In the genomic region with DNA sequence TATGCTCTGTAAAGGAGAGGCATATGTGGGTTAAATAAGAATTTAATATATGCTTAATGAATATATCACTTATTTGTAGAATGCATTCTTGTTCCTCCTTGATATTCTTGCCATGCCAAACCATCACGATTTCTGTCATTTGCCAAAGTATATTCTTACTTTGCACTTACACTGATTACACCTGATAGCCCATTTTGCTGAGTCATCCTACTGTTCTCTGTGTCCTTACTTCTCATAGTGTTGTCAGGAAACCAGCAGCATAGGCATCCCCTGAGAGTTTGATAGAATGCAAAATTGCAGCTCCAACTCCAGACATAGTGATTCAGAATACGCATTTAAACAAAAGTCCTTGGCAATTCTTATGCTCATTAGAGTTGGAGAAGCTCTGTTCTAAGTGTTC, we compare ENCODE assay signal across 2 cellular contexts.
TF ChIP-seq lines count a peak whose summit lies in the region.

No MANE protein-coding gene starts in this region.

TF ChIP-seq in HepG2, 621 proteins besides CTCF, POLR2A, EP300 and RAD21:
- TF ChIP-seq SAP130 (CRISPR knock-in tag; IDR thresholded peaks at IDR 0.05; ENCODE audit: low read depth), result no peak
- peak; percentile 95 for TF ChIP-seq NFE2L2 (IDR thresholded peaks at IDR 0.05; ENCODE audit: low read length)
- peak; percentile 90 to 92 for TF ChIP-seq MAFK (conservative IDR thresholded peaks at IDR 0.05 in 1 of 2, IDR thresholded peaks at IDR 0.05 in 1 of 2; ENCODE audit: low read length in 2 of 2)
- TF ChIP-seq, protein P1, sequence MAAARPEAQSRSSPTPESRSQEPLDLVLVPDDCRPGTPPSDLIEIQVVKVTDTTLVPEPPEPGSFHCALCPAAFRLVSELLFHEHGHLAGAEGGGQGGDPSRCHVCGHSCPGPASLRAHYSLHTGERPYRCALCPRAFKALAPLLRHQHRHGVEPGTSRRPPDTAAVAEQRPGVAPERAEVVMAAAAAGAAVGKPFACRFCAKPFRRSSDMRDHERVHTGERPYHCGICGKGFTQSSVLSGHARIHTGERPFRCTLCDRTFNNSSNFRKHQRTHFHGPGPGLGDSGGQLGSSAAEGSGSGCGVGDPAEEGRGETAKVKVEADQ (CRISPR knock-in tag; IDR thresholded peaks at IDR 0.05; ENCODE audit: borderline replicate concordance), result no peak
- TF ChIP-seq KDM1A (CRISPR knock-in tag; IDR thresholded peaks at IDR 0.05), result no peak
- TF ChIP-seq, protein P2, sequence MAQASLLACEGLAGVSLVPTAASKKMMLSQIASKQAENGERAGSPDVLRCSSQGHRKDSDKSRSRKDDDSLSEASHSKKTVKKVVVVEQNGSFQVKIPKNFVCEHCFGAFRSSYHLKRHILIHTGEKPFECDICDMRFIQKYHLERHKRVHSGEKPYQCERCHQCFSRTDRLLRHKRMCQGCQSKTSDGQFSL (CRISPR knock-in tag; IDR thresholded peaks at IDR 0.05), result no peak
- TF ChIP-seq REPIN1 (CRISPR knock-in tag; IDR thresholded peaks at IDR 0.05; ENCODE audit: borderline replicate concordance, low read depth), result no peak
- TF ChIP-seq ZNF432 (CRISPR knock-in tag; IDR thresholded peaks at IDR 0.05; ENCODE audit: borderline replicate concordance), result no peak
- TF ChIP-seq, protein P3, sequence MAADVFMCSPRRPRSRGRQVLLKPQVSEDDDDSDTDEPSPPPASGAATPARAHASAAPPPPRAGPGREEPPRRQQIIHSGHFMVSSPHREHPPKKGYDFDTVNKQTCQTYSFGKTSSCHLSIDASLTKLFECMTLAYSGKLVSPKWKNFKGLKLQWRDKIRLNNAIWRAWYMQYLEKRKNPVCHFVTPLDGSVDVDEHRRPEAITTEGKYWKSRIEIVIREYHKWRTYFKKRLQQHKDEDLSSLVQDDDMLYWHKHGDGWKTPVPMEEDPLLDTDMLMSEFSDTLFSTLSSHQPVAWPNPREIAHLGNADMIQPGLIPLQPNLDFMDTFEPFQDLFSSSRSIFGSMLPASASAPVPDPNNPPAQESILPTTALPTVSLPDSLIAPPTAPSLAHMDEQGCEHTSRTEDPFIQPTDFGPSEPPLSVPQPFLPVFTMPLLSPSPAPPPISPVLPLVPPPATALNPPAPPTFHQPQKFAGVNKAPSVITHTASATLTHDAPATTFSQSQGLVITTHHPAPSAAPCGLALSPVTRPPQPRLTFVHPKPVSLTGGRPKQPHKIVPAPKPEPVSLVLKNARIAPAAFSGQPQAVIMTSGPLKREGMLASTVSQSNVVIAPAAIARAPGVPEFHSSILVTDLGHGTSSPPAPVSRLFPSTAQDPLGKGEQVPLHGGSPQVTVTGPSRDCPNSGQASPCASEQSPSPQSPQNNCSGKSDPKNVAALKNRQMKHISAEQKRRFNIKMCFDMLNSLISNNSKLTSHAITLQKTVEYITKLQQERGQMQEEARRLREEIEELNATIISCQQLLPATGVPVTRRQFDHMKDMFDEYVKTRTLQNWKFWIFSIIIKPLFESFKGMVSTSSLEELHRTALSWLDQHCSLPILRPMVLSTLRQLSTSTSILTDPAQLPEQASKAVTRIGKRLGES (CRISPR knock-in tag; IDR thresholded peaks at IDR 0.05; ENCODE audit: borderline replicate concordance), result no peak
- peak; percentile 28; the same call in 1 of the 2 replicates for TF ChIP-seq NFE2 (CRISPR knock-in tag; IDR thresholded peaks at IDR 0.05)
- TF ChIP-seq MAFF (IDR thresholded peaks at IDR 0.05; ENCODE audit: low read depth, low read length), result peak; percentile 85
- TF ChIP-seq POLR2AphosphoS5 (IDR thresholded peaks at IDR 0.05; ENCODE audit: low read depth, low read length), result no peak

TF ChIP-seq in WTC11, 78 proteins besides CTCF, POLR2A, EP300 and RAD21:
- TF ChIP-seq, protein P4, sequence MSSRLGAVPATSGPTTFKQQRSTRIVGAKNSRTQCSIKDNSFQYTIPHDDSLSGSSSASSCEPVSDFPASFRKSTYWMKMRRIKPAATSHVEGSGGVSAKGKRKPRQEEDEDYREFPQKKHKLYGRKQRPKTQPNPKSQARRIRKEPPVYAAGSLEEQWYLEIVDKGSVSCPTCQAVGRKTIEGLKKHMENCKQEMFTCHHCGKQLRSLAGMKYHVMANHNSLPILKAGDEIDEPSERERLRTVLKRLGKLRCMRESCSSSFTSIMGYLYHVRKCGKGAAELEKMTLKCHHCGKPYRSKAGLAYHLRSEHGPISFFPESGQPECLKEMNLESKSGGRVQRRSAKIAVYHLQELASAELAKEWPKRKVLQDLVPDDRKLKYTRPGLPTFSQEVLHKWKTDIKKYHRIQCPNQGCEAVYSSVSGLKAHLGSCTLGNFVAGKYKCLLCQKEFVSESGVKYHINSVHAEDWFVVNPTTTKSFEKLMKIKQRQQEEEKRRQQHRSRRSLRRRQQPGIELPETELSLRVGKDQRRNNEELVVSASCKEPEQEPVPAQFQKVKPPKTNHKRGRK (CRISPR knock-in tag; IDR thresholded peaks at IDR 0.05; ENCODE audit: borderline replicate concordance), result no peak
- TF ChIP-seq ZNF423 (CRISPR knock-in tag; IDR thresholded peaks at IDR 0.05) (no peak), OVOL2 (CRISPR knock-in tag; IDR thresholded peaks at IDR 0.05; ENCODE audit: borderline replicate concordance) (no peak), ZNF219 (CRISPR knock-in tag; IDR thresholded peaks at IDR 0.05; ENCODE audit: borderline replicate concordance) (no peak)
- TF ChIP-seq, protein P5, sequence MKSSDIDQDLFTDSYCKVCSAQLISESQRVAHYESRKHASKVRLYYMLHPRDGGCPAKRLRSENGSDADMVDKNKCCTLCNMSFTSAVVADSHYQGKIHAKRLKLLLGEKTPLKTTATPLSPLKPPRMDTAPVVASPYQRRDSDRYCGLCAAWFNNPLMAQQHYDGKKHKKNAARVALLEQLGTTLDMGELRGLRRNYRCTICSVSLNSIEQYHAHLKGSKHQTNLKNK (CRISPR knock-in tag; IDR thresholded peaks at IDR 0.05), result no peak
